Comparison of ENCODE assay signal across 8 cellular contexts in the genomic region with DNA sequence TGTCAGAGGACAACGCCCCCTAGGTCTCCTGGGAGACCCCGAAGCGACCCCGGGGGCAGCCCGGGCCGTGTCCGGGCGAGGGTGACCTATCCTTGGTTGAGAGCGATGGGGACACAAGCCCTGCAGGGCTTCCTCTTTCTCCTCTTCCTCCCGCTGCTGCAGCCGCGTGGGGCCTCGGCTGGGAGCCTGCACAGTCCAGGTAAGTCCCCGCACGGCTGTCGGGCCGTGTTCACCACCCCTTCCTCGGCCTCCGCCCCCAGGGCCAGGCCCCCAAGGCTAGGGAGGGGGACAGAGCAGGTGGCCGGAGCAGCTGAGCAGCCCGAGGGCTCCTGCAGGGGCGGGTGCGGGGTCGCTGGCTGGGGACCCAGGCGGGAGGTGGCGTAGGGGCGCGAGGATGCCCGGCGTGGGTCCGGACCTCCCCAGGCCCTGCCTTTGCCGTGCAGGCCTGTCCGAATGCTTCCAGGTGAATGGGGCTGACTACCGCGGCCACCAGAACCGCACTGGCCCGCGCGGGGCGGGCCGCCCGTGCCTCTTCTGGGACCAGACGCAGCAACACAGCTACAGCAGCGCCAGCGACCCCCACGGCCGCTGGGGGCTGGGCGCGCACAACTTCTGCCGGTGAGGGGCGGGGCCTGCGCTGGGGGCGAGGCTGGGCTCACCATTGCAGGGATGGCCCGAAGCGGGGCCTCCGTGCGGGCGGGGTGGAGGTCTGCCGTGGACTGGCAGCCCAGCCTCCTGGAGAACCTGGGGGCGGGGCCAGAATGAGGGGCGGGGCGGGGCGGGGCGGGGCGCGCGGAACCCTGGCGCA. TPM values are rescaled to one million over a fixed set of nuclear protein-coding genes. Genes with fewer than 3 reads are reported as not detected.
DNase-seq lines count a peak whose midpoint lies in the region; ATAC-seq and TF ChIP-seq lines count a peak whose summit lies in the region.

No MANE protein-coding gene starts in this region.

- H3K27ac ChIP-seq in VCaP: peak overlapping the region; percentile 68
- H3K27ac ChIP-seq in ectodermal cell (ENCODE audit: insufficient read depth, low read depth, low read length, poor library complexity, severe bottlenecking): no peak overlapping the region
- H3K27ac ChIP-seq in neutrophil: peak overlapping the region; percentile 43

- H3K4me1 ChIP-seq in ectodermal cell (ENCODE audit: control insufficient read depth, insufficient read depth, low read length) (peaks cover 13% of the 10 kb centered on the region), neutrophil (ENCODE audit: control insufficient read depth in 1 of 2, insufficient read depth in 1 of 2, low read depth in 1 of 2, low read length in 1 of 2) (peaks cover 71% of the 10 kb centered on the region in 2 experiments)

- no peaks in the 10 kb centered on the region for H3K36me3 ChIP-seq in ectodermal cell (ENCODE audit: control insufficient read depth, insufficient read depth, low read length)
- H3K36me3 ChIP-seq in neutrophil: no peaks in the 10 kb centered on the region

- in situ Hi-C loops in GM13977 (cut with MboI; ENCODE audit: low pct_unique_long_range_greater_than_20kb, low sequenced_read_pairs, unreplicated experiment): no loop called here

- CTCF ChIA-PET in AG04449 (lab: Yijun Ruan, JAX): interaction anchor here (1.3 kb wide), 1 partner anchor 9 kb away, joined by 5 read pairs; no protein-coding TSS in a partner anchor

- H3K27me3 ChIP-seq in ectodermal cell (ENCODE audit: control insufficient read depth, insufficient read depth, low read length, poor library complexity, severe bottlenecking): peaks cover 58% of the 10 kb centered on the region
- H3K27me3 ChIP-seq in neutrophil: peaks cover 73% of the 10 kb centered on the region

- TF ChIP-seq CTCF in AG04449 (IDR thresholded peaks at IDR 0.05; ENCODE audit: insufficient read depth, low read length, missing control alignments): no peak
- TF ChIP-seq CTCF in GM13977 (IDR thresholded peaks at IDR 0.05; ENCODE audit: extremely low read depth, insufficient read depth, missing control alignments): no peak
- no peak for TF ChIP-seq CTCF in VCaP (conservative IDR thresholded peaks at IDR 0.05)
- TF ChIP-seq CTCF in neutrophil (IDR thresholded peaks at IDR 0.05): no peak

- no peak for ATAC-seq in GM18517 (IDR thresholded peaks at IDR 0.05; ENCODE audit: unreplicated experiment)
- no peak for ATAC-seq in GM18858 (IDR thresholded peaks at IDR 0.05; ENCODE audit: unreplicated experiment)

- peak overlapping the region; percentile 1; the same call in 1 of the 2 replicates for H3K4me3 ChIP-seq in AG04449 (ENCODE audit: low read depth, low read length)
- peak overlapping the region; percentile 40 for H3K4me3 ChIP-seq in ectodermal cell (ENCODE audit: insufficient read depth, low read depth, low read length)
- peak overlapping the region; percentile 42 to 61 for H3K4me3 ChIP-seq in neutrophil (ENCODE audit: low read depth in 1 of 2, low read length in 1 of 2)

- 0% methylated on average over 68 of the region's 68 CpGs for WGBS in ectodermal cell, 2 experiments

- DNase-seq in AG04449 (ENCODE audit: low read depth, low spot score): no peak
- DNase-seq in GM13977 (ENCODE audit: low spot score): peak; percentile 96
- DNase-seq in NCI-H345 (lab: John Stamatoyannopoulos, UW): peak; percentile 90

- H3K9me3 ChIP-seq in ectodermal cell (ENCODE audit: control insufficient read depth, low read length) (no peaks in the 10 kb centered on the region), neutrophil (no peaks in the 10 kb centered on the region)

- POLR2A ChIA-PET in AG04449 (lab: Yijun Ruan, JAX): no interaction called here

RNA-seq across cellular contexts. Expression of a gene that starts 0.5 kb away (rescaled TPM):
- 7.9 TPM for polyA plus RNA-seq in ectodermal cell (2013, experiment 1 of 4)
- 6.5 TPM for polyA plus RNA-seq in ectodermal cell (2013, experiment 2 of 4)
- polyA plus RNA-seq in ectodermal cell (2013, experiment 3 of 4): 3.7 TPM
- 3.5 TPM for polyA plus RNA-seq in ectodermal cell (2013, experiment 4 of 4)

RNA-seq across cellular contexts. Expression of a gene that starts 4.5 kb away (rescaled TPM):
- 25.2 TPM for polyA plus RNA-seq in ectodermal cell (2013, experiment 1 of 4)
- 29.3 TPM for polyA plus RNA-seq in ectodermal cell (2013, experiment 2 of 4)
- polyA plus RNA-seq in ectodermal cell (2013, experiment 3 of 4): 21.9 TPM
- 19.2 TPM for polyA plus RNA-seq in ectodermal cell (2013, experiment 4 of 4)

RNA-seq across cellular contexts. Expression of a gene that starts 15.6 kb away (rescaled TPM):
- polyA plus RNA-seq in ectodermal cell (2013, experiment 1 of 4): 49.2 TPM
- polyA plus RNA-seq in ectodermal cell (2013, experiment 2 of 4): 46.8 TPM
- polyA plus RNA-seq in ectodermal cell (2013, experiment 3 of 4): 36.0 TPM
- 36.1 TPM for polyA plus RNA-seq in ectodermal cell (2013, experiment 4 of 4)

RNA-seq across cellular contexts. Expression of a gene that starts 48.1 kb away (rescaled TPM):
- polyA plus RNA-seq in ectodermal cell (2013, experiment 1 of 4): not detected
- 0.09 TPM for polyA plus RNA-seq in ectodermal cell (2013, experiment 2 of 4)
- polyA plus RNA-seq in ectodermal cell (2013, experiment 3 of 4): not detected
- polyA plus RNA-seq in ectodermal cell (2013, experiment 4 of 4): not detected

RNA-seq across cellular contexts. Expression of a gene that starts 52.9 kb away (rescaled TPM):
- polyA plus RNA-seq in ectodermal cell (2013, experiment 1 of 4): 18.0 TPM
- polyA plus RNA-seq in ectodermal cell (2013, experiment 2 of 4): 13.0 TPM
- polyA plus RNA-seq in ectodermal cell (2013, experiment 3 of 4): 13.7 TPM
- 13.4 TPM for polyA plus RNA-seq in ectodermal cell (2013, experiment 4 of 4)

Comparison
In these comparisons a context has a peak if more than half of its experiments do, and no peak if none do; other contexts are left out.
1. H3K4me3 ChIP-seq: peak in every context shown above with its lines; median percentile 52 in neutrophil; 40 in ectodermal cell; 1 in AG04449.